Comparison of ENCODE assay signal across 1 cellular context in the genomic region with DNA sequence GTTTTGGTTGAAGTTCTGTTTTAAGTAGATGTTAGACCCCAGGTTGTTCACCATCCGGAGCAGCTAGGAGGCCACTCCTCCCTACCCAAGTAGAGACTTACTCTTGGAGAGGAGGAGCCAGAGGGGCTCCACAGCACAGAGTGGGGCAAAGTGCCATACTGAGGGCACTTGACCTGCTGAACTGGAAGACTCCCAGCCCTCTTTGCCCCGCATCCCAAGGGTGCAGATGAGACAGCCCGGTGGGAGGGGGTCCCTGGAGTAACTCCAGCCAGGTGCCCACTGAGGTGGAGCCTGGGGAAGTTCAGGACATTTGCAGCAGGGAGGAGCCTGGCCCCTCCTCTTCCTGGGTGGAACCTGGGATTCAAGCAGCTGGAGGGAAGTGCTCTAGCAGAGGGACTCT.
TF ChIP-seq lines count a peak whose summit lies in the region.

No MANE protein-coding gene starts in this region.

TF ChIP-seq in GM23338, 12 proteins besides CTCF, POLR2A, EP300 and RAD21 (continued from another document):
- TF ChIP-seq, protein P1, sequence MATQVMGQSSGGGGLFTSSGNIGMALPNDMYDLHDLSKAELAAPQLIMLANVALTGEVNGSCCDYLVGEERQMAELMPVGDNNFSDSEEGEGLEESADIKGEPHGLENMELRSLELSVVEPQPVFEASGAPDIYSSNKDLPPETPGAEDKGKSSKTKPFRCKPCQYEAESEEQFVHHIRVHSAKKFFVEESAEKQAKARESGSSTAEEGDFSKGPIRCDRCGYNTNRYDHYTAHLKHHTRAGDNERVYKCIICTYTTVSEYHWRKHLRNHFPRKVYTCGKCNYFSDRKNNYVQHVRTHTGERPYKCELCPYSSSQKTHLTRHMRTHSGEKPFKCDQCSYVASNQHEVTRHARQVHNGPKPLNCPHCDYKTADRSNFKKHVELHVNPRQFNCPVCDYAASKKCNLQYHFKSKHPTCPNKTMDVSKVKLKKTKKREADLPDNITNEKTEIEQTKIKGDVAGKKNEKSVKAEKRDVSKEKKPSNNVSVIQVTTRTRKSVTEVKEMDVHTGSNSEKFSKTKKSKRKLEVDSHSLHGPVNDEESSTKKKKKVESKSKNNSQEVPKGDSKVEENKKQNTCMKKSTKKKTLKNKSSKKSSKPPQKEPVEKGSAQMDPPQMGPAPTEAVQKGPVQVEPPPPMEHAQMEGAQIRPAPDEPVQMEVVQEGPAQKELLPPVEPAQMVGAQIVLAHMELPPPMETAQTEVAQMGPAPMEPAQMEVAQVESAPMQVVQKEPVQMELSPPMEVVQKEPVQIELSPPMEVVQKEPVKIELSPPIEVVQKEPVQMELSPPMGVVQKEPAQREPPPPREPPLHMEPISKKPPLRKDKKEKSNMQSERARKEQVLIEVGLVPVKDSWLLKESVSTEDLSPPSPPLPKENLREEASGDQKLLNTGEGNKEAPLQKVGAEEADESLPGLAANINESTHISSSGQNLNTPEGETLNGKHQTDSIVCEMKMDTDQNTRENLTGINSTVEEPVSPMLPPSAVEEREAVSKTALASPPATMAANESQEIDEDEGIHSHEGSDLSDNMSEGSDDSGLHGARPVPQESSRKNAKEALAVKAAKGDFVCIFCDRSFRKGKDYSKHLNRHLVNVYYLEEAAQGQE (IDR thresholded peaks at IDR 0.05; ENCODE audit: unreplicated experiment) = no peak
- TF ChIP-seq ZNF331 (CRISPR knock-in tag; IDR thresholded peaks at IDR 0.05; ENCODE audit: low read depth) (no peak), NANOG (IDR thresholded peaks at IDR 0.05; ENCODE audit: borderline replicate concordance) (no peak), EZH2phosphoT487 (IDR thresholded peaks at IDR 0.05; ENCODE audit: unreplicated experiment) (no peak), POLR2AphosphoS5 (IDR thresholded peaks at IDR 0.05; ENCODE audit: low read depth) (no peak)
- TF ChIP-seq, protein P2, sequence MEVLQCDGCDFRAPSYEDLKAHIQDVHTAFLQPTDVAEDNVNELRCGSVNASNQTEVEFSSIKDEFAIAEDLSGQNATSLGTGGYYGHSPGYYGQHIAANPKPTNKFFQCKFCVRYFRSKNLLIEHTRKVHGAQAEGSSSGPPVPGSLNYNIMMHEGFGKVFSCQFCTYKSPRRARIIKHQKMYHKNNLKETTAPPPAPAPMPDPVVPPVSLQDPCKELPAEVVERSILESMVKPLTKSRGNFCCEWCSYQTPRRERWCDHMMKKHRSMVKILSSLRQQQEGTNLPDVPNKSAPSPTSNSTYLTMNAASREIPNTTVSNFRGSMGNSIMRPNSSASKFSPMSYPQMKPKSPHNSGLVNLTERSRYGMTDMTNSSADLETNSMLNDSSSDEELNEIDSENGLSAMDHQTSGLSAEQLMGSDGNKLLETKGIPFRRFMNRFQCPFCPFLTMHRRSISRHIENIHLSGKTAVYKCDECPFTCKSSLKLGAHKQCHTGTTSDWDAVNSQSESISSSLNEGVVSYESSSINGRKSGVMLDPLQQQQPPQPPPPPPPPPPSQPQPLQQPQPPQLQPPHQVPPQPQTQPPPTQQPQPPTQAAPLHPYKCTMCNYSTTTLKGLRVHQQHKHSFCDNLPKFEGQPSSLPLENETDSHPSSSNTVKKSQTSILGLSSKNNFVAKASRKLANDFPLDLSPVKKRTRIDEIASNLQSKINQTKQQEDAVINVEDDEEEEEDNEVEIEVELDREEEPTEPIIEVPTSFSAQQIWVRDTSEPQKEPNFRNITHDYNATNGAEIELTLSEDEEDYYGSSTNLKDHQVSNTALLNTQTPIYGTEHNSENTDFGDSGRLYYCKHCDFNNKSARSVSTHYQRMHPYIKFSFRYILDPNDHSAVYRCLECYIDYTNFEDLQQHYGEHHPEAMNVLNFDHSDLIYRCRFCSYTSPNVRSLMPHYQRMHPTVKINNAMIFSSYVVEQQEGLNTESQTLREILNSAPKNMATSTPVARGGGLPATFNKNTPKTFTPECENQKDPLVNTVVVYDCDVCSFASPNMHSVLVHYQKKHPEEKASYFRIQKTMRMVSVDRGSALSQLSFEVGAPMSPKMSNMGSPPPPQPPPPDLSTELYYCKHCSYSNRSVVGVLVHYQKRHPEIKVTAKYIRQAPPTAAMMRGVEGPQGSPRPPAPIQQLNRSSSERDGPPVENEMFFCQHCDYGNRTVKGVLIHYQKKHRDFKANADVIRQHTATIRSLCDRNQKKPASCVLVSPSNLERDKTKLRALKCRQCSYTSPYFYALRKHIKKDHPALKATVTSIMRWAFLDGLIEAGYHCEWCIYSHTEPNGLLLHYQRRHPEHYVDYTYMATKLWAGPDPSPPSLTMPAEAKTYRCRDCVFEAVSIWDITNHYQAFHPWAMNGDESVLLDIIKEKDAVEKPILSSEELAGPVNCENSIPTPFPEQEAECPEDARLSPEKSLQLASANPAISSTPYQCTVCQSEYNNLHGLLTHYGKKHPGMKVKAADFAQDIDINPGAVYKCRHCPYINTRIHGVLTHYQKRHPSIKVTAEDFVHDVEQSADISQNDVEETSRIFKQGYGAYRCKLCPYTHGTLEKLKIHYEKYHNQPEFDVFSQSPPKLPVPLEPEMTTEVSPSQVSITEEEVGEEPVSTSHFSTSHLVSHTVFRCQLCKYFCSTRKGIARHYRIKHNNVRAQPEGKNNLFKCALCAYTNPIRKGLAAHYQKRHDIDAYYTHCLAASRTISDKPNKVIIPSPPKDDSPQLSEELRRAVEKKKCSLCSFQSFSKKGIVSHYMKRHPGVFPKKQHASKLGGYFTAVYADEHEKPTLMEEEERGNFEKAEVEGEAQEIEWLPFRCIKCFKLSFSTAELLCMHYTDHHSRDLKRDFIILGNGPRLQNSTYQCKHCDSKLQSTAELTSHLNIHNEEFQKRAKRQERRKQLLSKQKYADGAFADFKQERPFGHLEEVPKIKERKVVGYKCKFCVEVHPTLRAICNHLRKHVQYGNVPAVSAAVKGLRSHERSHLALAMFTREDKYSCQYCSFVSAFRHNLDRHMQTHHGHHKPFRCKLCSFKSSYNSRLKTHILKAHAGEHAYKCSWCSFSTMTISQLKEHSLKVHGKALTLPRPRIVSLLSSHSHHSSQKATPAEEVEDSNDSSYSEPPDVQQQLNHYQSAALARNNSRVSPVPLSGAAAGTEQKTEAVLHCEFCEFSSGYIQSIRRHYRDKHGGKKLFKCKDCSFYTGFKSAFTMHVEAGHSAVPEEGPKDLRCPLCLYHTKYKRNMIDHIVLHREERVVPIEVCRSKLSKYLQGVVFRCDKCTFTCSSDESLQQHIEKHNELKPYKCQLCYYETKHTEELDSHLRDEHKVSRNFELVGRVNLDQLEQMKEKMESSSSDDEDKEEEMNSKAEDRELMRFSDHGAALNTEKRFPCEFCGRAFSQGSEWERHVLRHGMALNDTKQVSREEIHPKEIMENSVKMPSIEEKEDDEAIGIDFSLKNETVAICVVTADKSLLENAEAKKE (CRISPR knock-in tag; IDR thresholded peaks at IDR 0.05) = no peak
